In genomic region chr1:27405074-27405473, GRCh38 we compare ENCODE assay signal across 10 cellular contexts. TPM values are rescaled to one million over a fixed set of nuclear protein-coding genes. Genes with fewer than 3 reads are reported as not detected.
DNase-seq lines count a peak whose midpoint lies in the region; ATAC-seq and TF ChIP-seq lines count a peak whose summit lies in the region.
"Had no signal": no experiment of that assay in that cellular context is flagged by ENCODE, and none has a peak within 500 bp of the region (broad histone marks: within the 10 kb centered on the region; RNA-seq: fewer than 3 reads in every experiment).

No MANE protein-coding gene starts in this region.

- H3K9ac ChIP-seq in SK-N-MC (ENCODE audit: insufficient read length): no peak overlapping the region
- H3K9ac ChIP-seq in muscle layer of colon (ENCODE audit: low read length): no peak overlapping the region

- DNase-seq in SK-N-MC (ENCODE audit: low read depth, low spot score): no peak
- peak; percentile 56 for DNase-seq in fibroblast of mammary gland (ENCODE audit: low read depth)
- no peak for DNase-seq in tibial nerve (ENCODE audit: low spot score in 2 of 2)
- DNase-seq in effector CD4-positive, alpha-beta T cell: no peak
- no peak for DNase-seq in HAP-1 (ENCODE audit: low spot score in 2 of 2)
- DNase-seq: NCI-H69 had no signal

- peaks cover 58% of the 10 kb centered on the region for H3K4me1 ChIP-seq in muscle layer of colon (ENCODE audit: insufficient read depth, low read length)
- peaks cover 0 to 69% (median 36%) of the 10 kb centered on the region in 4 donors for H3K4me1 ChIP-seq in tibial nerve
- H3K4me1 ChIP-seq in HAP-1: no peaks in the 10 kb centered on the region

- H3K27me3 ChIP-seq in muscle layer of colon (ENCODE audit: control insufficient read depth in 1 of 2, insufficient read depth in 2 of 2, low read length in 2 of 2): no peaks in the 10 kb centered on the region
- H3K27me3 ChIP-seq in tibial nerve: no peaks in the 10 kb centered on the region
- H3K27me3 ChIP-seq in HAP-1 (ENCODE audit: low read depth): no peaks in the 10 kb centered on the region

- WGBS in tibial nerve, 2 donors: 33 to 47% methylated on average over 13 of the region's 13 CpGs

- TF ChIP-seq EP300 in tibial nerve (IDR thresholded peaks at IDR 0.05): no peak

- peak overlapping the region; percentile 74 for H3K27ac ChIP-seq in SK-N-MC
- peak overlapping the region; percentile 62 for H3K27ac ChIP-seq in muscle layer of colon (ENCODE audit: low read depth, low read length)
- H3K27ac ChIP-seq in tibial nerve: peak overlapping the region in 3 of 4 donors; percentile 54 to 90 (median 86)

- no peaks in the 10 kb centered on the region for H3K9me3 ChIP-seq in SK-N-MC (ENCODE audit: low read depth, low read length)
- no peaks in the 10 kb centered on the region for H3K9me3 ChIP-seq in muscle layer of colon (ENCODE audit: low read length)
- H3K9me3 ChIP-seq in tibial nerve: no peaks in the 10 kb centered on the region
- no peaks in the 10 kb centered on the region for H3K9me3 ChIP-seq in HAP-1

- H3K4me3 ChIP-seq in SK-N-MC (no peak overlapping the region), fibroblast of mammary gland (ENCODE audit: control insufficient read depth, low read depth, low read length) (no peak overlapping the region), muscle layer of colon (ENCODE audit: low read depth in 1 of 2, low read length in 2 of 2) (no peak overlapping the region), tibial nerve (no peak overlapping the region), HAP-1 (no peak overlapping the region)

- in situ Hi-C loops in HAP-1 (cut with MboI; ENCODE audit: low sequenced_read_pairs): no loop called here

- H3K36me3 ChIP-seq in SK-N-MC (ENCODE audit: insufficient read depth, low read length) (peaks cover 26% of the 10 kb centered on the region), muscle layer of colon (ENCODE audit: insufficient read depth, low read length) (peaks cover 31% of the 10 kb centered on the region), tibial nerve (peaks cover 4 to 43% (median 24%) of the 10 kb centered on the region in 3 donors), HAP-1 (replicated peaks) (peaks cover 12% of the 10 kb centered on the region)

- TF ChIP-seq CTCF in fibroblast of mammary gland (conservative IDR thresholded peaks at IDR 0.05; ENCODE audit: control insufficient read depth, insufficient read depth, low read depth, low read length) (no peak), tibial nerve (IDR thresholded peaks at IDR 0.05) (no peak)

- no peak for TF ChIP-seq POLR2A in tibial nerve (IDR thresholded peaks at IDR 0.05)

- ATAC-seq in HG03175 (IDR thresholded peaks at IDR 0.05; ENCODE audit: unreplicated experiment): no peak
- ATAC-seq in HG02884 (IDR thresholded peaks at IDR 0.05; ENCODE audit: unreplicated experiment): no peak
- ATAC-seq: activated naive CD4-positive, alpha-beta T cell treated with anti-CD3 and anti-CD28 coated beads, Interleukin-2, amount 50 U/mL, for 72 hours had no signal

RNA-seq across cellular contexts. Expression of gene GPR3, which starts 12.7 kb away (rescaled TPM):
- not detected for total RNA-seq in tibial nerve

RNA-seq across cellular contexts. Expression of gene CD164L2, which starts 21.9 kb away (rescaled TPM):
- total RNA-seq in tibial nerve: not detected
- total RNA-seq: activated naive CD4-positive, alpha-beta T cell treated with anti-CD3 and anti-CD28 coated beads, Interleukin-2, amount 50 U/mL, for 72 hours had no signal

RNA-seq across cellular contexts. Expression of gene FCN3, which starts 30.4 kb away (rescaled TPM):
- 1 to 10 TPM in 3 of 4 donors, not detected in 1; 2.5 to 8.7 (median 3.7) TPM for total RNA-seq in tibial nerve
- total RNA-seq: activated naive CD4-positive, alpha-beta T cell treated with anti-CD3 and anti-CD28 coated beads, Interleukin-2, amount 50 U/mL, for 72 hours had no signal

RNA-seq across cellular contexts. Expression of gene MAP3K6, which starts 38.3 kb away (rescaled TPM):
- 100 to 1,000 TPM in 2 of 4 donors, 10 to 100 TPM in 2; 82.2 to 122 (median 101) TPM for total RNA-seq in tibial nerve
